In the genomic region with DNA sequence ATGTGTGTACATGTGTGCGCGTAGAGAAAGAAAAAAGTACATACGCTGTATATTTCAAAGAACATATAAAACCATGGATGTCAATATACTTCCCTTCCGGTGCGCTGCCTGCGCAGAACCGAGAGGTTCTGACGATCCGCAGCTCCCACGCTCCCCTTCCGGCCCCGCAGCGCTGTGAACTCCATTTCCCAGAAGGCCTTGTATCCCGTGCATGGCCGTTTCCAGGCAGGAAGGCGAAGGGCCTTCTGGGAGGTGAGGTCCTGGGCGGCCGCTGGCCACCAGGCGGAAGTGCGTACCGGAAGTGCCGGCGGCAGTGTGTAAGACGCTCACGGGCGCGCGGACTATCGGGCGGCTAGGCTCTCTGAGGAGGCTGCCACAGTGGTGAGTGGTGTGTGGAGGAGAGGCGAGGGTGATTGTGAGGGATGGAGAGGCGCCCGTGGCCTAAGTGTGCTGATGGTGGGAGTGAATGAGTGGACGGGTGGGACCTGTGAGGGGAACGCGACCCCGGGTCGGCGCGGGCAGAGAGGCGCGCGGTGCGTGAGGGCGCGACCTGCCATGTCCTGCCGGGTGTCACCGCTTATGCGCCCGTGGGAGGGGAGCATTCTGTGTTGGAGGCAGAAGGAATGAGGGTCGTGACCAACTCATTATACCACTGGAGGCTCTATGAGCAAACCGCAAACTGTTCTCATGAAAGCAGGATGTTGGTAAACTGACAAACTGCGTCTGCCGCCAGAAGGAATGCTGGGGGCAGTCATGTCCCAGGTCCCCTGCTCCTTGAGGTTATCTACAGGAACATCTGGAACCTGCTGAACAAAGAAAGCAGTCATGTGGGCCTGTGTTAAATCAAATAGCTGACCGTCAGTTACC, we compare ENCODE assay signal across 8 cellular contexts. TPM values are rescaled to one million over a fixed set of nuclear protein-coding genes. Genes with fewer than 3 reads are reported as not detected.
DNase-seq lines count a peak whose midpoint lies in the region; ATAC-seq and TF ChIP-seq lines count a peak whose summit lies in the region.

A gene with protein sequence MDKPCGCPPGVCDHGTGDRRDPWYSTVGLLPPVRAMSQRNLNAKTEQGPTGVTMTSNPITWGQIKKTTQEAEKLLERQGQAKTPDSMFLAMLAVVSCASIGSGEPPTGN (plus strand): TSS at position 313 of the 867 bp plus-strand sequence. CDS start 6,792 bp downstream, outside the sequence.

- ATAC-seq in GM19397 (IDR thresholded peaks at IDR 0.05; ENCODE audit: unreplicated experiment) (peak; percentile 97), HG03571 (IDR thresholded peaks at IDR 0.05; ENCODE audit: unreplicated experiment) (peak; percentile 92)

- peak within 1 kb of the TSS; percentile 96 to 99 (median 98) for H3K27ac Mint-ChIP-seq in CD14-positive monocyte

- no peaks in the 10 kb centered on the region for H3K27me3 ChIP-seq in dorsolateral prefrontal cortex

- peaks cover 55 to 60% of the 10 kb centered on the region in 2 donors for H3K36me3 Mint-ChIP-seq in CD14-positive monocyte

- H3K9me3 Mint-ChIP-seq in CD14-positive monocyte, result peaks cover 23 to 51% (median 38%) of the 10 kb centered on the region in 7 donors

- H3K4me3 ChIP-seq in dorsolateral prefrontal cortex (peak within 1 kb of the TSS; percentile 73 to 99 (median 91)), lower leg skin (ENCODE audit: low read depth, poor library complexity, severe bottlenecking) (peak within 1 kb of the TSS; percentile 69)

- WGBS in lower leg skin, 2 donors, result 0 to 1% methylated on average over 47 to 55 of the region's 55 CpGs

- TF ChIP-seq CTCF in CD14-positive monocyte (IDR thresholded peaks at IDR 0.05), result no peak
- peak in 49 of 56 donors; percentile 5 to 67 (median 42) for TF ChIP-seq CTCF in dorsolateral prefrontal cortex (IDR thresholded peaks at IDR 0.05 in 54 of 56, conservative IDR thresholded peaks at IDR 0.05 in 2 of 56; ENCODE audit: low read depth in 1 of 56, partially characterized antibody in 56 of 56)
- no peak for TF ChIP-seq CTCF in lower leg skin (IDR thresholded peaks at IDR 0.05)

- peak within 1 kb of the TSS in 58 of 59 donors; percentile 5 to 96 (median 82) for H3K27ac ChIP-seq in dorsolateral prefrontal cortex

- intact Hi-C loops in CD14-positive monocyte (cut with micrococcal nuclease) (loop anchor here (2.0 to 10.0 kb wide), 4 partner anchors 22 to 300 kb away; a partner anchor contains a TSS), dorsolateral prefrontal cortex (cut with DNase I) (loop anchor here (1.0 to 10.0 kb wide), 6 partner anchors 22 to 280 kb away; a partner anchor contains a TSS), lower leg skin (cut with DNase I; ENCODE audit: low total_unique reads) (loop anchor here (5.0 kb wide), 1 partner anchor 213 kb away; no protein-coding TSS in a partner anchor)

- TF ChIP-seq POLR2A in lower leg skin (IDR thresholded peaks at IDR 0.05), result peak in 1 of 2 donors; percentile 81

- H3K4me3 Mint-ChIP-seq in CD14-positive monocyte, result peak within 1 kb of the TSS; percentile 91 to 99

- H3K27me3 Mint-ChIP-seq in CD14-positive monocyte (ENCODE audit: low read depth in 3 of 3), result peaks cover 0 to 2% (median 0%) of the 10 kb centered on the region in 3 donors

- H3K4me1 Mint-ChIP-seq in CD14-positive monocyte, result peaks cover 16% of the 10 kb centered on the region

- DNase-seq in CD14-positive monocyte (ENCODE audit: low spot score), result peak; percentile 98
- peak; percentile 99 for DNase-seq in NCI-H82 (lab: John Stamatoyannopoulos, UW)
- DNase-seq in activated CD4-positive, alpha-beta T cell treated with anti-CD3 and anti-CD28 coated beads, Interleukin-2, amount 50 U/mL, for 48 hours, result peak; percentile 92 to 94
- DNase-seq in dorsolateral prefrontal cortex, result peak; percentile 95 to 98 (median 98)
- peak; percentile 95 to 99 for DNase-seq in lower leg skin (ENCODE audit: low spot score in 2 of 2)
- DNase-seq in stimulated activated CD4-positive, alpha-beta T cell treated with anti-CD3 and anti-CD28 coated beads, Interleukin-4, amount 100 ng/mL, for 48 hours (ENCODE audit: low read depth in 2 of 2), result peak; percentile 83 to 92

RNA-seq across cellular contexts. Expression of the gene that starts here (rescaled TPM):
- polyA plus RNA-seq in CD14-positive monocyte, result 10 to 100 TPM; 34.6 to 38.8 TPM
- total RNA-seq in dorsolateral prefrontal cortex (10 to 100 TPM; 26.9 to 56.2 (median 37.1) TPM), lower leg skin (10 to 100 TPM; 23.3 to 50.1 (median 33.4) TPM)

Comparison
In these comparisons a context has a peak if more than half of its experiments do, and no peak if none do; other contexts are left out.
1. Peak in every context shown above with its lines: DNase-seq, ATAC-seq, H3K4me3 ChIP-seq and H3K27ac ChIP-seq.
2. CTCF ChIP-seq: peak in dorsolateral prefrontal cortex (49 of 56); none in CD14-positive monocyte (single experiment) and lower leg skin (0 of 3).